Comparison of ENCODE assay signal across 21 cellular contexts in genomic region chr2:121295911-121296650, GRCh38. TPM values are rescaled to one million over a fixed set of nuclear protein-coding genes. Genes with fewer than 3 reads are reported as not detected.
DNase-seq lines count a peak whose midpoint lies in the region; ATAC-seq, FAIRE-seq and TF ChIP-seq lines count a peak whose summit lies in the region.
"Had no signal": no experiment of that assay in that cellular context is flagged by ENCODE, and none has a peak within 500 bp of the region (broad histone marks: within the 10 kb centered on the region; RNA-seq: fewer than 3 reads in every experiment).

No MANE protein-coding gene starts in this region.

- no peak overlapping the region for H3K27ac ChIP-seq in A549
- H3K27ac ChIP-seq in H1 (ENCODE audit: low read depth, low read length) = no peak overlapping the region
- H3K27ac ChIP-seq: 22Rv1, BLaER1, GM23248 had no signal

- FAIRE-seq in A549 (lab: Jason Lieb, UNC) (no peak), H1 (lab: Jason Lieb, UNC) (no peak)
- FAIRE-seq: GM12878, H54 had no signal

- no peak overlapping the region for H2AFZ ChIP-seq in H1 (ENCODE audit: low read length)
- H2AFZ ChIP-seq: GM23248 had no signal

- no peak for TF ChIP-seq RAD21 in A549 (conservative IDR thresholded peaks at IDR 0.05 in 1 of 2, IDR thresholded peaks at IDR 0.05 in 1 of 2)
- no peak for TF ChIP-seq RAD21 in H1 (IDR thresholded peaks at IDR 0.05 in 1 of 2, conservative IDR thresholded peaks at IDR 0.05 in 1 of 2; ENCODE audit: low read depth in 2 of 2, low read length in 2 of 2)

- H3K18ac ChIP-seq in H1 (ENCODE audit: extremely low read depth, low read length) = no peak overlapping the region

- no peak for ATAC-seq in activated CD8-positive, alpha-beta memory T cell treated with anti-CD3 and anti-CD28 coated beads, Interleukin-2, amount 10 ng/mL, durations not matched to agents 7 days and 5 days
- ATAC-seq in A549 (peak; percentile 18 to 21; a peak in 2 of 6 replicates), HG02885 (IDR thresholded peaks at IDR 0.05; ENCODE audit: poor library complexity, unreplicated experiment) (no peak), HG03097 (IDR thresholded peaks at IDR 0.05; ENCODE audit: low FRiP score, unreplicated experiment) (no peak)
- ATAC-seq: GM12878 had no signal

- H3K4me1 ChIP-seq in A549 (no peaks in the 10 kb centered on the region), H1 (replicated peaks in 1 of 4; ENCODE audit: control insufficient read depth in 3 of 4, insufficient read depth in 4 of 4, low read length in 3 of 4) (no peaks in the 10 kb centered on the region)
- H3K4me1 ChIP-seq: BLaER1 had no signal

- H2BK120ac ChIP-seq in H1 (replicated peaks; ENCODE audit: low read depth, low read length) = no peak overlapping the region

- no peak overlapping the region for H3K14ac ChIP-seq in H1 (ENCODE audit: insufficient read length)

- H3K79me2 ChIP-seq in H1 (ENCODE audit: control insufficient read depth in 1 of 2, insufficient read depth in 2 of 2, low read length in 2 of 2) = no peaks in the 10 kb centered on the region

- H3K9me3 Mint-ChIP-seq in activated CD8-positive, alpha-beta memory T cell treated with anti-CD3 and anti-CD28 coated beads, Interleukin-2, amount 10 ng/mL, durations not matched to agents 7 days and 5 days (ENCODE audit: low read depth) = no peaks in the 10 kb centered on the region
- no peaks in the 10 kb centered on the region for H3K9me3 Mint-ChIP-seq in osteocyte (ENCODE audit: unreplicated experiment)
- H3K9me3 Mint-ChIP-seq: CD4-positive, alpha-beta memory T cell had no signal

- no peak for TF ChIP-seq EP300 in A549 (IDR thresholded peaks at IDR 0.05)
- TF ChIP-seq EP300 in H1 (IDR thresholded peaks at IDR 0.05; ENCODE audit: borderline replicate concordance in 1 of 2, low read depth in 2 of 2, low read length in 2 of 2) = no peak

- DNase-seq in activated CD8-positive, alpha-beta memory T cell treated with anti-CD3 and anti-CD28 coated beads, Interleukin-2, amount 10 ng/mL, durations not matched to agents 7 days and 5 days = peak; percentile 27
- no peak for DNase-seq in activated CD8-positive, alpha-beta memory T cell treated with anti-CD3 and anti-CD28 coated beads for 24 hours
- no peak for DNase-seq in A549 (ENCODE audit: low read depth in 1 of 2, low spot score in 1 of 2)
- no peak for DNase-seq in H1 (ENCODE audit: low read depth in 1 of 2, low spot score in 2 of 2)
- peak; percentile 75 for DNase-seq in osteocyte (ENCODE audit: extremely low spot score, unreplicated experiment)
- no peak for DNase-seq in GM10248 (ENCODE audit: extremely low spot score)
- DNase-seq: Calu3; CD4-positive, alpha-beta memory T cell; DMS79 treated with DMSO at 0.1 percent for 48 hours; GF-D8; GM23248; HCEC 1CT had no signal

- no peak overlapping the region for H3K23ac ChIP-seq in H1 (ENCODE audit: insufficient read length)

- no peak overlapping the region for H3K27ac Mint-ChIP-seq in activated CD8-positive, alpha-beta memory T cell treated with anti-CD3 and anti-CD28 coated beads, Interleukin-2, amount 10 ng/mL, durations not matched to agents 7 days and 5 days
- H3K27ac Mint-ChIP-seq in osteocyte (ENCODE audit: unreplicated experiment) = no peak overlapping the region
- H3K27ac Mint-ChIP-seq: CD4-positive, alpha-beta memory T cell had no signal

- H3K9me3 ChIP-seq in A549 = no peaks in the 10 kb centered on the region
- H3K9me3 ChIP-seq in H1 (ENCODE audit: insufficient read depth in 2 of 2, low read depth in 1 of 2, low read length in 1 of 2) = no peaks in the 10 kb centered on the region

- POLR2A ChIA-PET in A549 (lab: Yijun Ruan, JAX) = no interaction called here
- POLR2A ChIA-PET in H1 (lab: Charles Lee; ENCODE audit: partially characterized antibody) = interaction anchor here (0.6 kb wide), 1 partner anchor 161 kb away, joined by 3 read pairs; no protein-coding TSS in a partner anchor
- POLR2A ChIA-PET in GM10248 (lab: Yijun Ruan, JAX) = no interaction called here

- H4K5ac ChIP-seq in H1 (ENCODE audit: insufficient read length, low read depth, low read length) = no peak overlapping the region

- H2BK12ac ChIP-seq in H1 (ENCODE audit: low read depth, low read length) = 0 out of 2 replicates have a peak overlapping the region, but pooled peaks have one; percentile 9

- H2BK20ac ChIP-seq in H1 (ENCODE audit: low read length) = no peak overlapping the region

- H2BK15ac ChIP-seq in H1 (ENCODE audit: low read length) = no peak overlapping the region

- H4K91ac ChIP-seq in H1 (replicated peaks; ENCODE audit: insufficient read length, low read length) = no peak overlapping the region

- no peaks in the 10 kb centered on the region for H3K36me3 ChIP-seq in H1 (ENCODE audit: control insufficient read depth in 2 of 4, insufficient read depth in 4 of 4, low read length in 3 of 4)
- H3K36me3 ChIP-seq: BLaER1 had no signal

- CTCF ChIA-PET in activated CD8-positive, alpha-beta memory T cell treated with anti-CD3 and anti-CD28 coated beads, Interleukin-2, amount 10 ng/mL, durations not matched to agents 7 days and 5 days (lab: Charles Lee) = no interaction called here
- CTCF ChIA-PET in A549 (lab: Yijun Ruan, JAX) (interaction anchor here (1.3 to 4.5 kb wide), 8 partner anchors 10 to 210 kb away, joined by 3 to 24 read pairs (median 4); no protein-coding TSS in a partner anchor), H1 (lab: Charles Lee; ENCODE audit: partially characterized antibody) (interaction anchor here (0.7 to 3.9 kb wide), 22 partner anchors 9 to 267 kb away, joined by 3 to 38 read pairs (median 4); partner anchors contain the start of gene TFCP2L1), GM10248 (lab: Yijun Ruan, JAX) (interaction anchor here (0.6 kb wide), 1 partner anchor 40 kb away, joined by 3 read pairs; no protein-coding TSS in a partner anchor)

- H3K27me3 ChIP-seq in H1 (replicated peaks in 1 of 4; ENCODE audit: control insufficient read depth in 3 of 4, extremely low read depth in 1 of 4, insufficient read depth in 3 of 4, low read length in 3 of 4) = no peaks in the 10 kb centered on the region
- H3K27me3 ChIP-seq: BLaER1 had no signal

- WGBS in A549 (ENCODE audit: missing lambda C conversion rate) = 60% methylated on average over 7 of the region's 7 CpGs
- 82% methylated on average over 7 of the region's 7 CpGs; no CpG with 5 or more reads in 1 of the 2 experiments for WGBS in H1 (ENCODE audit: extremely low coverage in 1 of 2, insufficient coverage in 1 of 2, insufficient read length in 1 of 2, insufficient replicate concordance in 2 of 2, low coverage in 1 of 2, low lambda C conversion rate in 2 of 2, missing lambda C conversion rate in 1 of 2), 2 experiments

- no peak overlapping the region for H3K9ac ChIP-seq in H1 (replicated peaks in 1 of 4; ENCODE audit: extremely low read depth in 1 of 4, low read depth in 3 of 4, low read length in 3 of 4)
- H3K9ac ChIP-seq: BLaER1, GM23248 had no signal

- TF ChIP-seq CTCF in A549 (IDR thresholded peaks at IDR 0.05) (no peak), H1 (IDR thresholded peaks at IDR 0.05; ENCODE audit: control extremely low read depth in 1 of 3, insufficient read depth in 1 of 3, low read depth in 1 of 3, low read length in 3 of 3) (no peak), osteocyte (IDR thresholded peaks at IDR 0.05) (no peak), GM10248 (IDR thresholded peaks at IDR 0.05; ENCODE audit: control extremely low read depth, extremely low read depth, low read depth, missing control alignments) (no peak)

- H4K8ac ChIP-seq in H1 (ENCODE audit: extremely low read depth, insufficient read depth, low read length) = no peak overlapping the region; the same call in 1 of the 2 replicates

- H3K4me3 Mint-ChIP-seq in activated CD8-positive, alpha-beta memory T cell treated with anti-CD3 and anti-CD28 coated beads, Interleukin-2, amount 10 ng/mL, durations not matched to agents 7 days and 5 days = no peak overlapping the region
- H3K4me3 Mint-ChIP-seq in osteocyte (ENCODE audit: unreplicated experiment) = no peak overlapping the region
- H3K4me3 Mint-ChIP-seq: CD14-positive monocyte; CD4-positive, alpha-beta memory T cell had no signal

- TF ChIP-seq POLR2A in A549 (IDR thresholded peaks at IDR 0.05; ENCODE audit: low read length) (no peak), H1 (IDR thresholded peaks at IDR 0.05; ENCODE audit: control extremely low read depth in 1 of 2, low read depth in 2 of 2, low read length in 2 of 2) (no peak)

- no peak overlapping the region for H3K4me3 ChIP-seq in A549
- no peak overlapping the region for H3K4me3 ChIP-seq in H1 (ENCODE audit: extremely low read depth in 1 of 4, insufficient read depth in 2 of 4, low read depth in 3 of 4, low read length in 4 of 4)
- H3K4me3 ChIP-seq: BLaER1, GM12878, GM23248 had no signal

- no peaks in the 10 kb centered on the region for H3K4me1 Mint-ChIP-seq in activated CD8-positive, alpha-beta memory T cell treated with anti-CD3 and anti-CD28 coated beads, Interleukin-2, amount 10 ng/mL, durations not matched to agents 7 days and 5 days
- H3K4me1 Mint-ChIP-seq in osteocyte (ENCODE audit: unreplicated experiment) = no peaks in the 10 kb centered on the region
- H3K4me1 Mint-ChIP-seq: CD4-positive, alpha-beta memory T cell had no signal

- no peak overlapping the region for H3K56ac ChIP-seq in H1 (replicated peaks; ENCODE audit: insufficient read length, low read depth, low read length)

- H4K20me1 ChIP-seq in H1 (replicated peaks in 1 of 2; ENCODE audit: control insufficient read depth in 1 of 2, insufficient read depth in 2 of 2, low read length in 2 of 2) = no peaks in the 10 kb centered on the region
- H4K20me1 ChIP-seq: BLaER1 had no signal

- H2AK5ac ChIP-seq in H1 (ENCODE audit: low read depth, low read length) = no peak overlapping the region

- no peak overlapping the region for H3K4me2 ChIP-seq in A549
- H3K4me2 ChIP-seq in H1 (ENCODE audit: insufficient read depth in 1 of 2, low read depth in 2 of 2, low read length in 2 of 2) = no peak overlapping the region
- H3K4me2 ChIP-seq: BLaER1 had no signal

- peaks cover 3% of the 10 kb centered on the region for H3K27me3 Mint-ChIP-seq in activated CD8-positive, alpha-beta memory T cell treated with anti-CD3 and anti-CD28 coated beads, Interleukin-2, amount 10 ng/mL, durations not matched to agents 7 days and 5 days
- peaks cover 21% of the 10 kb centered on the region for H3K27me3 Mint-ChIP-seq in osteocyte (ENCODE audit: unreplicated experiment)

- no peaks in the 10 kb centered on the region for H3K79me1 ChIP-seq in H1 (ENCODE audit: low read depth, low read length)

- no peak overlapping the region for H2BK5ac ChIP-seq in H1 (ENCODE audit: low read depth, low read length)

- H3K36me3 Mint-ChIP-seq in activated CD8-positive, alpha-beta memory T cell treated with anti-CD3 and anti-CD28 coated beads, Interleukin-2, amount 10 ng/mL, durations not matched to agents 7 days and 5 days = no peaks in the 10 kb centered on the region
- H3K36me3 Mint-ChIP-seq in osteocyte (ENCODE audit: unreplicated experiment) = no peaks in the 10 kb centered on the region
- H3K36me3 Mint-ChIP-seq: CD14-positive monocyte; CD4-positive, alpha-beta memory T cell had no signal

- H3K4ac ChIP-seq in H1 (replicated peaks; ENCODE audit: insufficient read length, low read depth, low read length) = no peak overlapping the region

- no peaks in the 10 kb centered on the region for H3K23me2 ChIP-seq in H1 (ENCODE audit: low read depth, low read length)

RNA-seq across cellular contexts. Expression of gene TFCP2L1, which starts 11.1 kb away (rescaled TPM):
- under 1 TPM; 0.06 to 0.14 TPM for total RNA-seq in activated CD8-positive, alpha-beta memory T cell treated with anti-CD3 and anti-CD28 coated beads, Interleukin-2, amount 10 ng/mL, durations not matched to agents 7 days and 5 days
- polyA plus RNA-seq in A549 (2011; rRNA removed) (3.1 and 4.3 TPM in 2 replicates), A549 (2017; fragmentation: RNase III; extraction: RNeasy Plus Mini Kit Qiagen cat#74134 plus additional on column Dnase treatment) (1.1 to 1.3 TPM (median 1.1 TPM) in 3 replicates), H1 (2011; rRNA removed) (1.5 and 4.0 TPM in 2 replicates)
- polyA plus RNA-seq in A549 (2012; cell fraction: cytosol; rRNA removed) = 1.0 and 1.1 TPM in 2 replicates
- polyA plus RNA-seq in A549 (2012; cell fraction: nucleus; rRNA removed) = 2.3 and 3.5 TPM in 2 replicates
- polyA minus RNA-seq in A549 (2011; rRNA and poly(A)+ RNA removed) = 8.6 and 11.6 TPM in 2 replicates
- total RNA-seq in H1 (2021; fragmentation: NEBNext Ultra II Directional; extraction: Animal tissue kit (Norgen Biotek cat#: 25700)) = 3.2 and 3.8 TPM in 2 replicates
- 2.2 TPM for polyA plus RNA-seq in H1 (2011; cell fraction: cytosol; rRNA removed)
- 3.4 TPM for polyA plus RNA-seq in H1 (2011; cell fraction: nucleus; rRNA removed)
- polyA plus RNA-seq in H1 (2012, experiment 1 of 2) = 0.93 to 1.4 TPM (median 1.0 TPM) in 4 replicates
- polyA plus RNA-seq in H1 (2012, experiment 2 of 2) = 0.24 TPM
- 1.6 TPM for polyA plus RNA-seq in H1 (2013, experiment 1 of 2)
- polyA plus RNA-seq in H1 (2013, experiment 2 of 2) = 1.5 TPM
- 2.9 and 7.2 TPM in 2 replicates for polyA minus RNA-seq in H1 (2011; rRNA and poly(A)+ RNA removed)
- 1.7 TPM for polyA minus RNA-seq in H1 (2011; cell fraction: cytosol; rRNA and poly(A)+ RNA removed)
- 1.00 TPM for polyA minus RNA-seq in H1 (2011; cell fraction: nucleus; rRNA and poly(A)+ RNA removed)
- not detected in 2 replicates for total RNA-seq in osteocyte
- total RNA-seq: A673, GM23248 had no signal
- polyA plus RNA-seq: AG04450; CD4-positive, alpha-beta memory T cell; GM23248 had no signal

Comparison
In these comparisons a context has a peak if more than half of its experiments do, and no peak if none do; other contexts are left out.
1. DNase-seq: peak in activated CD8-positive, alpha-beta memory T cell treated with anti-CD3 and anti-CD28 coated beads, Interleukin-2, amount 10 ng/mL, durations not matched to agents 7 days and 5 days (single experiment) and osteocyte (single experiment); none in activated CD8-positive, alpha-beta memory T cell treated with anti-CD3 and anti-CD28 coated beads for 24 hours (single experiment), A549 (0 of 2), H1 (0 of 2) and GM10248 (single experiment).
2. ATAC-seq: peak in A549 (2 of 2); none in activated CD8-positive, alpha-beta memory T cell treated with anti-CD3 and anti-CD28 coated beads, Interleukin-2, amount 10 ng/mL, durations not matched to agents 7 days and 5 days (single experiment), HG02885 (single experiment) and HG03097 (single experiment).